19 cellular contexts compared by ENCODE assay signal in the genomic region with DNA sequence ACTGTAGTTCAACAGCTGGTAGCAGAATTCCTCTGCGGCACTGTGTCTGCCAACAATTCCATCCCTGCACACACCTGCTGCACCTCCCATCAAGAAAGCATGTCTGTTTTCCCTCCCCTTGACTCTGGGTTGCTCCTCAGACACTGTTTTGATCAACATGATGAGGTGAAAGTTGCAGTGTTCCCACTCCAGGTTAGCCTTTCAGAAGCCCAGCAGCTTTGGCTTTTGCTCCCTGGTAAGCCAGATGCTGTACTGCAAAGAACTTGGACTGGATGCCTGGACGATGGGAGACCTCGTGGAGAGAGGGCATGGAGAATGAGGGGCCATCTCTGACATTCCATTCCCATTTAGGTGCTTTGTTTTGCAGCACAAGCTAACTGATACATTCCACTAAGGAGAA.
A peak's percentile ranks its signal among the peaks of the same experiment; 100 is the strongest.
DNase-seq lines count a peak whose midpoint lies in the region; ATAC-seq, FAIRE-seq and TF ChIP-seq lines count a peak whose summit lies in the region.
"Had no signal": no experiment of that assay in that cellular context is flagged by ENCODE, and none has a peak within 500 bp of the region (broad histone marks: within the 10 kb centered on the region; RNA-seq: fewer than 3 reads in every experiment).

No MANE protein-coding gene starts in this region.

- no peak overlapping the region for H2BK12ac ChIP-seq in H9 (ENCODE audit: insufficient read length, low read depth, low read length)

- no CpG with 5 or more reads among the region's 3 CpGs for WGBS in H9 (ENCODE audit: extremely low coverage, insufficient read length, low lambda C conversion rate)

- TF ChIP-seq CTCF in H9 (conservative IDR thresholded peaks at IDR 0.05) (no peak), coronary artery (IDR thresholded peaks at IDR 0.05) (no peak)

- H3K4ac ChIP-seq in H9 (ENCODE audit: low read depth, low read length), result no peak overlapping the region

- no peak overlapping the region for H4K5ac ChIP-seq in H9 (ENCODE audit: insufficient read length, low read depth, low read length)

- H3K27ac ChIP-seq in H9 (ENCODE audit: insufficient read length, low read depth, low read length) (no peak overlapping the region), coronary artery (no peak overlapping the region)
- H3K27ac ChIP-seq: BLaER1, C4-2B, GM23248 had no signal

- H3K18ac ChIP-seq in H9 (ENCODE audit: insufficient read length, low read depth, low read length), result no peak overlapping the region

- no peaks in the 10 kb centered on the region; the same call in 1 of the 2 replicates for H3K27me3 ChIP-seq in H9 (ENCODE audit: insufficient read depth, low read length)
- H3K27me3 ChIP-seq: BLaER1 had no signal

- DNase-seq in H9 (peak; percentile 4), HTR-8/SVneo (ENCODE audit: insufficient read length, low spot score) (no peak), coronary artery (ENCODE audit: low spot score) (peak; percentile 36), islet precursor cell (peak; percentile 28), globus pallidus (ENCODE audit: low spot score) (no peak), RCC 7860 (ENCODE audit: low spot score) (no peak)
- DNase-seq: CD4-positive, CD25-positive, alpha-beta regulatory T cell; CD8-positive, alpha-beta T cell; DMS153; DND-41; GM23248; HCEC 1CT had no signal

- H3K9me3 ChIP-seq in H9 (ENCODE audit: control insufficient read depth, low read depth, low read length), result no peaks in the 10 kb centered on the region
- H3K9me3 ChIP-seq: BLaER1, Caco-2 had no signal

- no peak overlapping the region for H3T11ph ChIP-seq in H9 (ENCODE audit: low read length)

- H4K20me1 ChIP-seq in H9 (ENCODE audit: control insufficient read depth, insufficient read depth, insufficient read length), result no peaks in the 10 kb centered on the region
- H4K20me1 ChIP-seq: BLaER1 had no signal

- no peak overlapping the region for H4K8ac ChIP-seq in H9 (replicated peaks; ENCODE audit: insufficient read length, low read depth, low read length)

- no peak overlapping the region for H3K14ac ChIP-seq in H9 (ENCODE audit: insufficient read depth, low read length)

- FAIRE-seq in HTR-8/SVneo (lab: Jason Lieb, UNC), result peak; percentile 62
- FAIRE-seq in RCC 7860 (lab: Jason Lieb, UNC), result no peak
- FAIRE-seq: G401.6, GM12892 had no signal

- H3K4me1 ChIP-seq in H9 (ENCODE audit: insufficient read depth, low read length), result peaks cover 6% of the 10 kb centered on the region; the same call in 1 of the 2 replicates
- H3K4me1 ChIP-seq: Caco-2 had no signal

- H3K56ac ChIP-seq in H9 (ENCODE audit: insufficient read length, low read depth, low read length), result no peak overlapping the region

- H3K27me3 Mint-ChIP-seq in H9 (ENCODE audit: low read depth), result peaks cover 2% of the 10 kb centered on the region; the same call in 1 of the 2 replicates

- H3K9ac ChIP-seq in H9 (ENCODE audit: extremely low read depth, insufficient read length, low read length), result no peak overlapping the region
- H3K9ac ChIP-seq: BLaER1, GM23248 had no signal

- H2BK120ac ChIP-seq in H9 (ENCODE audit: low read depth, low read length, poor library complexity, severe bottlenecking), result no peak overlapping the region

- H2BK20ac ChIP-seq in H9 (ENCODE audit: low read depth, low read length, poor library complexity, severe bottlenecking), result no peak overlapping the region

- H3K4me1 Mint-ChIP-seq in H9, result peaks cover 27% of the 10 kb centered on the region in 2 experiments
- H3K4me1 Mint-ChIP-seq: B cell; CD4-positive, CD25-positive, alpha-beta regulatory T cell had no signal

- H2BK5ac ChIP-seq in H9 (ENCODE audit: insufficient read length, low read length), result no peak overlapping the region

- H2AK5ac ChIP-seq in H9 (ENCODE audit: insufficient read length, low read length), result no peak overlapping the region

- no peak overlapping the region for H3K23ac ChIP-seq in H9 (ENCODE audit: insufficient read length, low read depth, low read length)

- H3K27ac Mint-ChIP-seq in H9, result no peak overlapping the region; a peak in 1 of 7 replicates
- H3K27ac Mint-ChIP-seq: B cell; CD4-positive, CD25-positive, alpha-beta regulatory T cell; CD8-positive, alpha-beta T cell had no signal

- no peaks in the 10 kb centered on the region for H3K9me3 Mint-ChIP-seq in H9
- H3K9me3 Mint-ChIP-seq: CD4-positive, CD25-positive, alpha-beta regulatory T cell; CD8-positive, alpha-beta T cell had no signal

- no peak overlapping the region for H2BK15ac ChIP-seq in H9 (ENCODE audit: low read depth, low read length)

- H4K91ac ChIP-seq in H9 (ENCODE audit: insufficient read length, low read depth, low read length), result no peak overlapping the region

- no peak overlapping the region for H3K4me3 Mint-ChIP-seq in H9
- H3K4me3 Mint-ChIP-seq: B cell; CD4-positive, CD25-positive, alpha-beta regulatory T cell; CD8-positive, alpha-beta T cell had no signal

- H3K4me3 ChIP-seq in coronary artery, result no peak overlapping the region
- H3K4me3 ChIP-seq: BLaER1, GM23248 had no signal

- no peaks in the 10 kb centered on the region for H3K36me3 Mint-ChIP-seq in H9 (ENCODE audit: insufficient read depth in 1 of 3, low read depth in 3 of 3)
- H3K36me3 Mint-ChIP-seq: CD4-positive, CD25-positive, alpha-beta regulatory T cell; CD8-positive, alpha-beta T cell had no signal

- no peak overlapping the region for H3K4me2 ChIP-seq in H9 (ENCODE audit: insufficient read depth, insufficient read length, low read length)
- H3K4me2 ChIP-seq: BLaER1 had no signal

- no peaks in the 10 kb centered on the region for H3K79me2 ChIP-seq in H9 (ENCODE audit: insufficient read depth, low read length)

- no peak for ATAC-seq in GM21367 (IDR thresholded peaks at IDR 0.05; ENCODE audit: unreplicated experiment)
- ATAC-seq: CD8-positive, alpha-beta T cell had no signal

- H2AFZ ChIP-seq in H9 (ENCODE audit: low read length), result no peak overlapping the region
- H2AFZ ChIP-seq: GM23248 had no signal

- no peaks in the 10 kb centered on the region for H3K79me1 ChIP-seq in H9 (ENCODE audit: insufficient read depth, low read depth, low read length, poor library complexity, severe bottlenecking)

- H3K23me2 ChIP-seq in H9 (ENCODE audit: insufficient read length, low read depth, low read length, poor library complexity, severe bottlenecking), result no peaks in the 10 kb centered on the region

Comparison
In these comparisons a context has a peak if more than half of its experiments do, and no peak if none do; other contexts are left out.
1. DNase-seq: peak in H9 (single experiment), coronary artery (single experiment) and islet precursor cell (single experiment); none in HTR-8/SVneo (single experiment), globus pallidus (single experiment) and RCC 7860 (single experiment).